ENCODE assay signal across 10 cellular contexts in genomic region chr5:144205141-144205551, GRCh38. TPM values are rescaled to one million over a fixed set of nuclear protein-coding genes. Genes with fewer than 3 reads are reported as not detected.
DNase-seq lines count a peak whose midpoint lies in the region; ATAC-seq, FAIRE-seq and TF ChIP-seq lines count a peak whose summit lies in the region.
"Had no signal": no experiment of that assay in that cellular context is flagged by ENCODE, and none has a peak within 500 bp of the region (broad histone marks: within the 10 kb centered on the region; RNA-seq: fewer than 3 reads in every experiment).

No MANE protein-coding gene starts in this region.

- no peak for TF ChIP-seq POLR2A in GM12891 (IDR thresholded peaks at IDR 0.05; ENCODE audit: low read depth, low read length)

- ATAC-seq in left lobe of liver: no peak

- intact Hi-C loops in ascending aorta (cut with DNase I): loop anchor here (5.0 to 10.0 kb wide), 2 partner anchors 1627 to 1840 kb away; no protein-coding TSS in a partner anchor
- intact Hi-C loops in tibial artery (cut with DNase I; ENCODE audit: low total_unique reads): no loop called here

- TF ChIP-seq CTCF in ascending aorta (IDR thresholded peaks at IDR 0.05) (no peak), tibial artery (IDR thresholded peaks at IDR 0.05) (no peak), RWPE1 (conservative IDR thresholded peaks at IDR 0.05; ENCODE audit: low read depth) (no peak)

- CTCF ChIA-PET in RWPE1 (lab: Yijun Ruan, JAX): interaction anchor here (1.2 to 1.7 kb wide), 2 partner anchors 202 to 1621 kb away, joined by 3 to 6 read pairs; no protein-coding TSS in a partner anchor

- H3K4me1 ChIP-seq in ascending aorta (peaks cover 0 to 4% of the 10 kb centered on the region in 2 donors), tibial artery (peaks cover 0 to 40% (median 15%) of the 10 kb centered on the region in 4 donors)
- H3K4me1 ChIP-seq: BLaER1 had no signal

- no peaks in the 10 kb centered on the region for H3K36me3 ChIP-seq in ascending aorta
- H3K36me3 ChIP-seq in tibial artery: no peaks in the 10 kb centered on the region
- H3K36me3 ChIP-seq: BLaER1 had no signal

- POLR2A ChIA-PET in RWPE1 (lab: Yijun Ruan, JAX; ENCODE audit: low non-redundant PET): no interaction called here

- no peaks in the 10 kb centered on the region for H3K27me3 ChIP-seq in ascending aorta
- no peaks in the 10 kb centered on the region for H3K27me3 ChIP-seq in tibial artery
- H3K27me3 ChIP-seq: BLaER1 had no signal

- DNase-seq in NCI-H2081 (lab: John Stamatoyannopoulos, UW): peak; percentile 68 to 71
- no peak for DNase-seq in NCI-H2081 treated with DMSO at 0.1 percent for 48 hours (lab: John Stamatoyannopoulos, UW)
- peak in 1 of 2 donors; percentile 67 for DNase-seq in ascending aorta (ENCODE audit: low spot score in 2 of 2)
- peak; percentile 52 for DNase-seq in iPS-NIHi7 (ENCODE audit: extremely low spot score)
- peak; percentile 39 to 79 for DNase-seq in tibial artery
- no peak for DNase-seq in left lobe of liver (ENCODE audit: low spot score)
- DNase-seq in RWPE1 (ENCODE audit: low spot score): no peak
- no peak for DNase-seq in GM12891 (ENCODE audit: insufficient read length, low spot score)
- DNase-seq: activated naive CD8-positive, alpha-beta T cell treated with anti-CD3 and anti-CD28 coated beads, Interleukin-2, amount 10 ng/mL, durations not matched to agents 7 days and 5 days had no signal

- H3K4me3 ChIP-seq in ascending aorta (peak overlapping the region; percentile 31 to 66), tibial artery (peak overlapping the region; percentile 51 to 58)
- H3K4me3 ChIP-seq: BLaER1 had no signal

- FAIRE-seq in GM12891 (lab: Jason Lieb, UNC): no peak

- H3K27ac ChIP-seq in ascending aorta: peak overlapping the region in 1 of 2 donors; percentile 38
- H3K27ac ChIP-seq in tibial artery: peak overlapping the region; percentile 60 to 63
- no peak overlapping the region for H3K27ac ChIP-seq in RWPE1
- H3K27ac ChIP-seq: BLaER1 had no signal

- no peaks in the 10 kb centered on the region for H3K9me3 ChIP-seq in ascending aorta
- no peaks in the 10 kb centered on the region for H3K9me3 ChIP-seq in tibial artery
- H3K9me3 ChIP-seq: BLaER1 had no signal

TF ChIP-seq in GM12891, 5 proteins besides CTCF, POLR2A, EP300 and RAD21:
- TF ChIP-seq SPI1 (IDR thresholded peaks at IDR 0.05; ENCODE audit: low read depth, low read length): no peak
- TF ChIP-seq TAF1 (IDR thresholded peaks at IDR 0.05; ENCODE audit: low read depth, low read length): no peak
- TF ChIP-seq POU2F2 (IDR thresholded peaks at IDR 0.05; ENCODE audit: low read depth, low read length): no peak
- no peak for TF ChIP-seq POLR2AphosphoS5 (IDR thresholded peaks at IDR 0.05; ENCODE audit: low read depth, low read length)
- no peak for TF ChIP-seq PAX5 (IDR thresholded peaks at IDR 0.05; ENCODE audit: insufficient read depth, low read length, severe bottlenecking)

RNA-seq across cellular contexts. Expression of gene KCTD16, which starts 34.5 kb away (rescaled TPM):
- total RNA-seq in ascending aorta: 0.64 TPM
- 0.05 TPM for total RNA-seq in left lobe of liver
- 0.08 TPM for polyA plus RNA-seq in GM12891 (2012; ENCODE audit: low read depth, missing spikeins)

RNA-seq across cellular contexts. Expression of gene YIPF5, which starts 34.7 kb away (rescaled TPM):
- 31.0 TPM for total RNA-seq in ascending aorta
- 18.0 TPM for total RNA-seq in left lobe of liver
- 16.8 TPM for polyA plus RNA-seq in GM12891 (2012; ENCODE audit: low read depth, missing spikeins)

Comparison
In these comparisons a context has a peak if more than half of its experiments do, and no peak if none do; other contexts are left out.
1. DNase-seq: peak in NCI-H2081 (2 of 2), iPS-NIHi7 (single experiment) and tibial artery (2 of 2); none in NCI-H2081 treated with DMSO at 0.1 percent for 48 hours (single experiment), left lobe of liver (single experiment), RWPE1 (single experiment) and GM12891 (single experiment).